Comparison of ENCODE assay signal across 9 cellular contexts in genomic region chr17:12395733-12396354, GRCh38.
DNase-seq lines count a peak whose midpoint lies in the region; ATAC-seq and TF ChIP-seq lines count a peak whose summit lies in the region.
"Had no signal": no experiment of that assay in that cellular context is flagged by ENCODE, and none has a peak within 500 bp of the region (broad histone marks: within the 10 kb centered on the region; RNA-seq: fewer than 3 reads in every experiment).

No MANE protein-coding gene starts in this region.

- H3K4me1 Mint-ChIP-seq in chondrocyte (ENCODE audit: low read depth) (peaks cover 8% of the 10 kb centered on the region), osteocyte (ENCODE audit: unreplicated experiment) (peaks cover 10% of the 10 kb centered on the region)

- H3K36me3 Mint-ChIP-seq in chondrocyte (ENCODE audit: low read depth), result no peaks in the 10 kb centered on the region
- no peaks in the 10 kb centered on the region for H3K36me3 Mint-ChIP-seq in osteocyte (ENCODE audit: unreplicated experiment)

- ATAC-seq in GM21515 (IDR thresholded peaks at IDR 0.05; ENCODE audit: unreplicated experiment), result no peak

- TF ChIP-seq CTCF in LNCAP (IDR thresholded peaks at IDR 0.05) (peak; percentile 82), chondrocyte (IDR thresholded peaks at IDR 0.05) (peak; percentile 72), osteocyte (IDR thresholded peaks at IDR 0.05) (peak; percentile 54)

- no peaks in the 10 kb centered on the region for H3K9me3 Mint-ChIP-seq in chondrocyte (ENCODE audit: low read depth)
- H3K9me3 Mint-ChIP-seq in osteocyte (ENCODE audit: unreplicated experiment), result peaks cover 9% of the 10 kb centered on the region

- no peak overlapping the region for H3K27ac Mint-ChIP-seq in chondrocyte (ENCODE audit: unreplicated experiment)
- H3K27ac Mint-ChIP-seq in osteocyte (ENCODE audit: unreplicated experiment), result no peak overlapping the region

- H3K4me3 Mint-ChIP-seq in chondrocyte (ENCODE audit: unreplicated experiment) (no peak overlapping the region), osteocyte (ENCODE audit: unreplicated experiment) (no peak overlapping the region)

- H3K27me3 Mint-ChIP-seq in chondrocyte (ENCODE audit: low read depth) (no peaks in the 10 kb centered on the region), osteocyte (ENCODE audit: unreplicated experiment) (no peaks in the 10 kb centered on the region)

- DNase-seq in NCI-H82 (lab: John Stamatoyannopoulos, UW), result peak; percentile 70
- DNase-seq in NCI-H82 treated with DMSO at 0.1 percent for 48 hours (lab: John Stamatoyannopoulos, UW; ENCODE audit: unreplicated experiment), result no peak
- DNase-seq in chondrocyte (ENCODE audit: low spot score), result no peak
- DNase-seq in osteocyte (ENCODE audit: extremely low spot score, unreplicated experiment), result no peak
- no peak for DNase-seq in hippocampal formation (lab: John Stamatoyannopoulos, UW)
- no peak for DNase-seq in NCI-H1105 treated with DMSO at 0.1 percent for 48 hours (lab: John Stamatoyannopoulos, UW)
- DNase-seq: activated T-cell treated with anti-CD3 and anti-CD28 coated beads for 4 hours had no signal
